ENCODE assay signal across 15 cellular contexts in genomic region chr16:9447699-9448098, GRCh38.
A peak's percentile ranks its signal among the peaks of the same experiment; 100 is the strongest.
DNase-seq lines count a peak whose midpoint lies in the region; ATAC-seq and TF ChIP-seq lines count a peak whose summit lies in the region.
"Had no signal": no experiment of that assay in that cellular context is flagged by ENCODE, and none has a peak within 500 bp of the region (broad histone marks: within the 10 kb centered on the region; RNA-seq: fewer than 3 reads in every experiment).

No MANE protein-coding gene starts in this region.

- H3K4me1 ChIP-seq in heart left ventricle = peaks cover 0 to 10% (median 0%) of the 10 kb centered on the region in 12 donors

- H3K4me3 Mint-ChIP-seq in progenitor cell of endocrine pancreas (ENCODE audit: low read depth) = no peak overlapping the region
- H3K4me3 Mint-ChIP-seq in activated CD4-positive, alpha-beta memory T cell treated with anti-CD3 and anti-CD28 coated beads, Interleukin-2, amount 10 ng/mL, durations not matched to agents 7 days and 5 days = no peak overlapping the region
- H3K4me3 Mint-ChIP-seq: CD4-positive, alpha-beta T cell; H9 had no signal

- TF ChIP-seq CTCF in heart left ventricle (IDR thresholded peaks at IDR 0.05) = no peak
- no peak for TF ChIP-seq CTCF in progenitor cell of endocrine pancreas (IDR thresholded peaks at IDR 0.05; ENCODE audit: unreplicated experiment)

- peak overlapping the region; percentile 32 for H3K27ac Mint-ChIP-seq in progenitor cell of endocrine pancreas
- no peak overlapping the region for H3K27ac Mint-ChIP-seq in activated CD4-positive, alpha-beta memory T cell treated with anti-CD3 and anti-CD28 coated beads, Interleukin-2, amount 10 ng/mL, durations not matched to agents 7 days and 5 days
- H3K27ac Mint-ChIP-seq: CD4-positive, alpha-beta T cell; H9 had no signal

- peak in 3 of 4 donors; percentile 37 to 78 (median 54) for ATAC-seq in heart left ventricle
- ATAC-seq in left cardiac atrium = no peak
- ATAC-seq in left ventricle myocardium superior = peak; percentile 52
- ATAC-seq: GM12878 had no signal

- H3K36me3 Mint-ChIP-seq in progenitor cell of endocrine pancreas (ENCODE audit: insufficient read depth) = no peaks in the 10 kb centered on the region
- H3K36me3 Mint-ChIP-seq in activated CD4-positive, alpha-beta memory T cell treated with anti-CD3 and anti-CD28 coated beads, Interleukin-2, amount 10 ng/mL, durations not matched to agents 7 days and 5 days (ENCODE audit: low read depth) = no peaks in the 10 kb centered on the region

- TF ChIP-seq POLR2A in heart left ventricle (IDR thresholded peaks at IDR 0.05) = no peak

- POLR2A ChIA-PET in activated CD4-positive, alpha-beta memory T cell treated with anti-CD3 and anti-CD28 coated beads, Interleukin-2, amount 10 ng/mL, durations not matched to agents 7 days and 5 days (lab: Charles Lee) = no interaction called here

- H3K4me1 Mint-ChIP-seq in progenitor cell of endocrine pancreas (ENCODE audit: low read depth) = no peaks in the 10 kb centered on the region
- no peaks in the 10 kb centered on the region for H3K4me1 Mint-ChIP-seq in activated CD4-positive, alpha-beta memory T cell treated with anti-CD3 and anti-CD28 coated beads, Interleukin-2, amount 10 ng/mL, durations not matched to agents 7 days and 5 days

- DNase-seq in heart left ventricle (peak in 2 of 5 donors; percentile 36 to 43), left cardiac atrium (no peak), left ventricle myocardium superior (peak; percentile 31), progenitor cell of endocrine pancreas (ENCODE audit: low spot score, unreplicated experiment) (no peak), DMS153 treated with DMSO at 0.1 percent for 48 hours (lab: John Stamatoyannopoulos, UW; ENCODE audit: unreplicated experiment) (no peak), NCI-H748 (lab: John Stamatoyannopoulos, UW; ENCODE audit: unreplicated experiment) (no peak)
- no peak for DNase-seq in activated CD4-positive, alpha-beta memory T cell treated with anti-CD3 and anti-CD28 coated beads, Interleukin-2, amount 10 ng/mL, durations not matched to agents 7 days and 5 days
- DNase-seq: ACHN; C1 segment of cervical spinal cord; Calu3; CD4-positive, alpha-beta T cell; DMS 273 treated with DMSO at 0.1 percent for 48 hours; GM23248; H9 had no signal

- H3K27me3 ChIP-seq in heart left ventricle = no peaks in the 10 kb centered on the region

- H3K9me3 Mint-ChIP-seq in progenitor cell of endocrine pancreas (ENCODE audit: low read depth) = peaks cover 6% of the 10 kb centered on the region
- H3K9me3 Mint-ChIP-seq in activated CD4-positive, alpha-beta memory T cell treated with anti-CD3 and anti-CD28 coated beads, Interleukin-2, amount 10 ng/mL, durations not matched to agents 7 days and 5 days = peaks cover 6% of the 10 kb centered on the region

- H3K36me3 ChIP-seq in heart left ventricle = no peaks in the 10 kb centered on the region

- intact Hi-C loops in heart left ventricle (cut with DNase I) = loop anchor here in 4 of 10 donors (1.0 to 5.0 kb wide), 4 partner anchors 40 to 82 kb away; no protein-coding TSS in a partner anchor
- intact Hi-C loops in left cardiac atrium (cut with DNase I) = no loop called here
- intact Hi-C loops in left ventricle myocardium superior (cut with micrococcal nuclease) = no loop called here

- CTCF ChIA-PET in activated CD4-positive, alpha-beta memory T cell treated with anti-CD3 and anti-CD28 coated beads, Interleukin-2, amount 10 ng/mL, durations not matched to agents 7 days and 5 days (lab: Charles Lee) = no interaction called here

- peaks cover 0 to 16% (median 0%) of the 10 kb centered on the region in 12 donors for H3K9me3 ChIP-seq in heart left ventricle

- WGBS in heart left ventricle, 4 donors = 50 to 88% (median 57%) methylated on average over 4 of the region's 4 CpGs

- H3K27me3 Mint-ChIP-seq in progenitor cell of endocrine pancreas = peaks cover 3% of the 10 kb centered on the region
- no peaks in the 10 kb centered on the region for H3K27me3 Mint-ChIP-seq in activated CD4-positive, alpha-beta memory T cell treated with anti-CD3 and anti-CD28 coated beads, Interleukin-2, amount 10 ng/mL, durations not matched to agents 7 days and 5 days

- peak overlapping the region; percentile 41 to 83 (median 65) for H3K27ac ChIP-seq in heart left ventricle
- H3K27ac ChIP-seq: GM23248 had no signal

- no peak overlapping the region for H3K4me3 ChIP-seq in heart left ventricle
- H3K4me3 ChIP-seq: GM12878, GM23248 had no signal

Comparison
In these comparisons a context has a peak if more than half of its experiments do, and no peak if none do; other contexts are left out.
1. ATAC-seq: peak in heart left ventricle (3 of 4) and left ventricle myocardium superior (single experiment); none in left cardiac atrium (0 of 2).